In the genomic region with DNA sequence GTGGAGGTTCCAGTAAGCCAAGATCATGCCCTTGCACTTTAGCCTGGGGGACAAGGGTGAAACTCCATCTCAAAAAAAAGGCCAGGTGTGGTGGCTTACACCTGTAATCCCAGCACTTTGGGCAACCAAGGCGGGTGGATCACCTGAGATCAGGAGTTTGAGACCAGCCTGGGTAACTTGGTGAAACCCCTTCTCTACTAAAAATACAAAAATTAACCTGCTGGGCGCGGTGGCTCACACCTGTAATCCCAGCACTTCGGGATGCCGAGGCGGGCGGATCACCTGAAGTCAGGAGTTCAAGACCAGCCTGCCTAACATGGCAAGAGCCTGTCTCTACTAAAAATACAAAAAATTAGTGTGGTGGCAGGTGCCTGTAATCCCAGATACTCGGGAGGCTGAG, we compare ENCODE assay signal across 1 cellular context. TPM values are rescaled to one million over a fixed set of nuclear protein-coding genes. Genes with fewer than 3 reads are reported as not detected.
"Had no signal": no experiment of that assay in that cellular context is flagged by ENCODE, and none has a peak within 500 bp of the region (broad histone marks: within the 10 kb centered on the region; RNA-seq: fewer than 3 reads in every experiment).

No MANE protein-coding gene starts in this region.

RNA-seq across cellular contexts. Expression of a gene that starts 16.0 kb away (rescaled TPM):
- total RNA-seq: mononuclear cell had no signal
